19 cellular contexts compared by ENCODE assay signal in genomic region chr1:51287966-51288365, GRCh38. TPM values are rescaled to one million over a fixed set of nuclear protein-coding genes. Genes with fewer than 3 reads are reported as not detected.
A peak's percentile ranks its signal among the peaks of the same experiment; 100 is the strongest.
DNase-seq lines count a peak whose midpoint lies in the region; ATAC-seq and TF ChIP-seq lines count a peak whose summit lies in the region.
"Had no signal": no experiment of that assay in that cellular context is flagged by ENCODE, and none has a peak within 500 bp of the region (broad histone marks: within the 10 kb centered on the region; RNA-seq: fewer than 3 reads in every experiment).

No MANE protein-coding gene starts in this region.

- H3K4me3 ChIP-seq in HEK293 (ENCODE audit: low read depth, low read length) (no peak overlapping the region), Panc1 (ENCODE audit: low read depth in 2 of 2, low read length in 2 of 2) (no peak overlapping the region), psoas muscle (no peak overlapping the region), hepatocyte (no peak overlapping the region)
- H3K4me3 ChIP-seq: GM23248 had no signal

- H3K27ac ChIP-seq in HEK293 (ENCODE audit: extremely low read depth, low read depth, low read length): no peak overlapping the region
- no peak overlapping the region for H3K27ac ChIP-seq in Panc1 (ENCODE audit: low read length)
- no peak overlapping the region for H3K27ac ChIP-seq in psoas muscle
- H3K27ac ChIP-seq in hepatocyte: no peak overlapping the region
- H3K27ac ChIP-seq: GM23248 had no signal

- no peak overlapping the region for H2AFZ ChIP-seq in hepatocyte
- H2AFZ ChIP-seq: GM23248 had no signal

- H3K36me3 ChIP-seq in HEK293 (ENCODE audit: control insufficient read depth in 2 of 2, insufficient read depth in 1 of 2, low read length in 2 of 2): peaks cover 0 to 45% of the 10 kb centered on the region in 2 experiments; a peak in 2 of 3 replicates
- no peaks in the 10 kb centered on the region for H3K36me3 ChIP-seq in Panc1 (ENCODE audit: control insufficient read depth, insufficient read depth, low read length)
- H3K36me3 ChIP-seq in psoas muscle (ENCODE audit: insufficient read depth in 1 of 2, low read depth in 1 of 2): no peaks in the 10 kb centered on the region
- no peaks in the 10 kb centered on the region for H3K36me3 ChIP-seq in hepatocyte (replicated peaks; ENCODE audit: insufficient read depth, low read depth)

- H3K4me1 ChIP-seq in HEK293 (ENCODE audit: control insufficient read depth, insufficient read depth, low read length): peaks cover 11% of the 10 kb centered on the region
- no peaks in the 10 kb centered on the region for H3K4me1 ChIP-seq in Panc1 (ENCODE audit: control insufficient read depth, insufficient read depth, low read length)
- H3K4me1 ChIP-seq in psoas muscle: no peaks in the 10 kb centered on the region
- H3K4me1 ChIP-seq in hepatocyte (ENCODE audit: insufficient read depth): peaks cover 17% of the 10 kb centered on the region

- H3K4me2 ChIP-seq in hepatocyte: no peak overlapping the region

- H3K27me3 ChIP-seq in Panc1 (ENCODE audit: control insufficient read depth, insufficient read depth, low read length): no peaks in the 10 kb centered on the region
- H3K27me3 ChIP-seq in psoas muscle (ENCODE audit: insufficient read depth in 3 of 3, low read length in 2 of 3): no peaks in the 10 kb centered on the region
- no peaks in the 10 kb centered on the region for H3K27me3 ChIP-seq in hepatocyte

- no peaks in the 10 kb centered on the region for H3K9me2 ChIP-seq in hepatocyte (replicated peaks; ENCODE audit: insufficient read depth)

- CTCF ChIA-PET in HEK293 (lab: Yijun Ruan, JAX) (interaction anchor here (1.3 kb wide), 1 partner anchor 9 kb away, joined by 6 read pairs; no protein-coding TSS in a partner anchor), Panc1 (lab: Charles Lee) (no interaction called here)

- BruUV-seq in Panc1 (replicated peaks; lab: Mats Ljungman, UMichigan): no TSS peak

- DNase-seq in Panc1 (ENCODE audit: low read depth, low spot score): no peak
- DNase-seq in mesenteric fat pad (ENCODE audit: low spot score): peak; percentile 60
- DNase-seq in psoas muscle: no peak
- no peak for DNase-seq in NCI-H187 (lab: John Stamatoyannopoulos, UW)
- DNase-seq in hepatocyte (ENCODE audit: low spot score): no peak
- DNase-seq: C1 segment of cervical spinal cord; Calu3; CD4-positive, alpha-beta memory T cell; COR-L47; DMS53; DMS79 treated with DMSO at 0.1 percent for 48 hours; GF-D8; GM23248; H9; HFFc6 had no signal

- H4K20me1 ChIP-seq in hepatocyte (ENCODE audit: insufficient read depth, poor library complexity, severe bottlenecking): no peaks in the 10 kb centered on the region

- POLR2A ChIA-PET in HEK293 (lab: Yijun Ruan, JAX) (no interaction called here), Panc1 (lab: Charles Lee) (no interaction called here)

- ATAC-seq in Panc1 (0 out of 2 replicates have a peak, but pooled peaks have one; percentile 44), psoas muscle (peak in 3 of 4 donors; percentile 24 to 40 (median 35)), GM21447 (IDR thresholded peaks at IDR 0.05; ENCODE audit: unreplicated experiment) (no peak), GM18519 (IDR thresholded peaks at IDR 0.05; ENCODE audit: low FRiP score, unreplicated experiment) (no peak)
- ATAC-seq: HCT116 had no signal

- intact Hi-C loops in Panc1 (cut with micrococcal nuclease; ENCODE audit: unreplicated experiment): no loop called here
- intact Hi-C loops in psoas muscle (cut with DNase I): no loop called here

- H3K9me3 ChIP-seq in HEK293 (ENCODE audit: control insufficient read depth, insufficient read depth, low read depth, low read length) (no peaks in the 10 kb centered on the region), Panc1 (ENCODE audit: control insufficient read depth, insufficient read depth, low read depth, low read length) (no peaks in the 10 kb centered on the region), psoas muscle (no peaks in the 10 kb centered on the region), hepatocyte (ENCODE audit: low read depth) (no peaks in the 10 kb centered on the region)

- no peaks in the 10 kb centered on the region for H3K79me2 ChIP-seq in hepatocyte

- in situ Hi-C loops in Panc1 (cut with HindIII; ENCODE audit: low pct_unique_long_range_greater_than_20kb, low sequenced_read_pairs): no loop called here

- TF ChIP-seq CTCF in HEK293 (tag by site-specific recombination; IDR thresholded peaks at IDR 0.05) (no peak), Panc1 (IDR thresholded peaks at IDR 0.05) (no peak), psoas muscle (IDR thresholded peaks at IDR 0.05) (no peak), hepatocyte (IDR thresholded peaks at IDR 0.05; ENCODE audit: poor library complexity) (no peak)

- WGBS in psoas muscle, 3 donors: 43 to 47% (median 45%) methylated on average over 8 of the region's 8 CpGs
- WGBS in hepatocyte (ENCODE audit: low lambda C conversion rate, missing lambda C conversion rate): 96% methylated on average over 8 of the region's 8 CpGs

TF ChIP-seq in HEK293, 187 proteins besides CTCF, POLR2A, EP300 and RAD21:
- TF ChIP-seq ZBTB17 (tag by site-specific recombination; IDR thresholded peaks at IDR 0.05) (0 out of 2 replicates have a peak, but pooled peaks have one; percentile 31), ZNF529 (tag by site-specific recombination; IDR thresholded peaks at IDR 0.05; ENCODE audit: insufficient replicate concordance) (no peak)
TF ChIP-seq in HEK293: peak in this region for 1.

RNA-seq across cellular contexts. Expression of gene TTC39A, which starts 42.4 kb away (rescaled TPM):
- total RNA-seq in Panc1 (2021; ENCODE audit: unreplicated experiment): 8.3 TPM
- 10.3 TPM for polyA plus RNA-seq in Panc1 (2012; ENCODE audit: insufficient read length)
- 0.45 TPM for total RNA-seq in mesenteric fat pad
- 10 to 100 TPM in 1 of 4 donors, 1 to 10 TPM in 3; 6.0 to 12.4 (median 6.9) TPM for total RNA-seq in psoas muscle
- polyA plus RNA-seq in psoas muscle: 1 to 10 TPM in 1 of 3 donors, under 1 TPM in 2; 0.48 to 3.2 (median 0.78) TPM
- 35.1 and 40.0 TPM in 2 replicates for total RNA-seq in hepatocyte
- 18.9 and 20.5 TPM in 2 replicates for polyA plus RNA-seq in hepatocyte
- total RNA-seq: CD4-positive, alpha-beta memory T cell; GM23248 had no signal
- polyA plus RNA-seq: CD4-positive, alpha-beta memory T cell had no signal

RNA-seq across cellular contexts. Expression of gene RNF11, which starts 51.9 kb away (rescaled TPM):
- total RNA-seq in Panc1 (2021; ENCODE audit: unreplicated experiment): 86.0 TPM
- polyA plus RNA-seq in Panc1 (2012; ENCODE audit: insufficient read length): 89.5 TPM
- total RNA-seq in mesenteric fat pad: 121 TPM
- 100 to 1,000 TPM; 102 to 113 (median 107) TPM for total RNA-seq in psoas muscle
- polyA plus RNA-seq in psoas muscle: 100 to 1,000 TPM in 1 of 3 donors, 10 to 100 TPM in 2; 64.3 to 137 (median 71.2) TPM
- total RNA-seq in hepatocyte: 99.8 and 102 TPM in 2 replicates
- polyA plus RNA-seq in hepatocyte: 42.4 and 55.9 TPM in 2 replicates

Comparison
In these comparisons a context has a peak if more than half of its experiments do, and no peak if none do; other contexts are left out.
1. ATAC-seq: peak in Panc1 (single experiment) and psoas muscle (3 of 4); none in GM21447 (single experiment) and GM18519 (single experiment).